Comparison of ENCODE assay signal across 26 cellular contexts in genomic region chr1:63982201-63982600, GRCh38.
"Had no signal": no experiment of that assay in that cellular context is flagged by ENCODE, and none has a peak within 500 bp of the region (broad histone marks: within the 10 kb centered on the region; RNA-seq: fewer than 3 reads in every experiment).

No MANE protein-coding gene starts in this region.

- ATAC-seq: activated CD4-positive, alpha-beta T cell treated with anti-CD3 and anti-CD28 coated beads for 36 hours; activated naive CD4-positive, alpha-beta T cell treated with anti-CD3 and anti-CD28 coated beads, Interleukin-2, amount 50 U/mL, for 72 hours; activated T-helper 17 cell treated with anti-CD3 and anti-CD28 coated beads, Interleukin-2, amount 50 U/mL, for 72 hours; gastroesophageal sphincter; naive thymus-derived CD8-positive, alpha-beta T cell had no signal

- H3K4me1 Mint-ChIP-seq: activated B cell treated with CpG ODN at 0.5 μM for 24 hours; activated CD4-positive, alpha-beta T cell treated with anti-CD3 and anti-CD28 coated beads for 36 hours; activated T-helper 17 cell treated with anti-CD3 and anti-CD28 coated beads, Interleukin-2, amount 50 U/mL, for 72 hours; naive thymus-derived CD8-positive, alpha-beta T cell had no signal

- H3K27ac Mint-ChIP-seq: activated B cell treated with CpG ODN at 0.5 μM for 24 hours; activated CD4-positive, alpha-beta T cell treated with anti-CD3 and anti-CD28 coated beads for 36 hours; activated T-cell treated with anti-CD3 and anti-CD28 coated beads, Interleukin-2, amount 50 U/mL, for 24 hours; activated T-helper 17 cell treated with anti-CD3 and anti-CD28 coated beads, Interleukin-2, amount 50 U/mL, for 72 hours; endodermal cell; mesothelial cell of epicardium; naive thymus-derived CD8-positive, alpha-beta T cell; progenitor cell of endocrine pancreas; type B pancreatic cell had no signal

- H3K9me3 Mint-ChIP-seq: activated B cell treated with CpG ODN at 0.5 μM for 24 hours; activated naive CD4-positive, alpha-beta T cell treated with anti-CD3 and anti-CD28 coated beads, Interleukin-2, amount 50 U/mL, for 72 hours; activated T-cell treated with anti-CD3 and anti-CD28 coated beads, Interleukin-2, amount 50 U/mL, for 24 hours; activated T-helper 17 cell treated with anti-CD3 and anti-CD28 coated beads, Interleukin-2, amount 50 U/mL, for 72 hours; endodermal cell; mesothelial cell of epicardium; naive thymus-derived CD8-positive, alpha-beta T cell; type B pancreatic cell had no signal

- H3K27me3 Mint-ChIP-seq: activated CD4-positive, alpha-beta T cell treated with anti-CD3 and anti-CD28 coated beads for 36 hours; progenitor cell of endocrine pancreas; type B pancreatic cell had no signal

- H3K4me3 Mint-ChIP-seq: activated B cell treated with CpG ODN at 0.5 μM for 24 hours; activated CD4-positive, alpha-beta T cell treated with anti-CD3 and anti-CD28 coated beads for 36 hours; activated T-cell treated with anti-CD3 and anti-CD28 coated beads, Interleukin-2, amount 50 U/mL, for 24 hours; activated T-helper 17 cell treated with anti-CD3 and anti-CD28 coated beads, Interleukin-2, amount 50 U/mL, for 72 hours; endodermal cell; mesothelial cell of epicardium; naive thymus-derived CD8-positive, alpha-beta T cell; type B pancreatic cell had no signal

- H3K36me3 Mint-ChIP-seq: activated naive CD4-positive, alpha-beta T cell treated with anti-CD3 and anti-CD28 coated beads, Interleukin-2, amount 50 U/mL, for 72 hours; mesothelial cell of epicardium; naive thymus-derived CD8-positive, alpha-beta T cell; type B pancreatic cell had no signal

- DNase-seq: activated B cell treated with CpG ODN at 0.5 μM for 24 hours; activated CD4-positive, alpha-beta T cell treated with anti-CD3 and anti-CD28 coated beads for 36 hours; activated CD4-positive, alpha-beta T cell treated with anti-CD3 and anti-CD28 coated beads, Interleukin-2, amount 50 U/mL, for 4 hours; activated CD8-positive, alpha-beta memory T cell treated with anti-CD3 and anti-CD28 coated beads for 24 hours; activated CD8-positive, alpha-beta memory T cell treated with anti-CD3 and anti-CD28 coated beads, Interleukin-2, amount 50 U/mL, for 4 hours; activated T-cell treated with anti-CD3 and anti-CD28 coated beads, Interleukin-2, amount 50 U/mL, for 24 hours; adrenal gland; cerebellar nuclear complex; cortex of kidney; endodermal cell; esophagus squamous epithelium; head of caudate nucleus; hypothalamus; left ventricle myocardium inferior; mammary epithelial cell; naive thymus-derived CD8-positive, alpha-beta T cell; retina; sigmoid colon; stimulated activated CD4-positive, alpha-beta T cell treated with anti-CD3 and anti-CD28 coated beads, Interleukin-4, amount 100 ng/mL, for 1 hour; stimulated activated naive CD4-positive, alpha-beta T cell treated with Interleukin-2 at 50 U/mL for 16 hours had no signal
